ENCODE assay signal across 15 cellular contexts in genomic region chr2:45923701-45924100, GRCh38.
DNase-seq lines count a peak whose midpoint lies in the region; ATAC-seq and TF ChIP-seq lines count a peak whose summit lies in the region.
"Had no signal": no experiment of that assay in that cellular context is flagged by ENCODE, and none has a peak within 500 bp of the region (broad histone marks: within the 10 kb centered on the region; RNA-seq: fewer than 3 reads in every experiment).

No MANE protein-coding gene starts in this region.

- POLR2A ChIA-PET in Caco-2 (lab: Charles Lee): no interaction called here
- POLR2A ChIA-PET in activated CD4-positive, alpha-beta T cell treated with anti-CD3 and anti-CD28 coated beads, Interleukin-2, amount 10 ng/mL, durations not matched to agents 7 days and 5 days (lab: Charles Lee): no interaction called here

- H4K12ac ChIP-seq in trophoblast cell (ENCODE audit: low read depth, low read length): no peak overlapping the region

- H3K27ac ChIP-seq in trophoblast cell (ENCODE audit: low read depth, low read length): no peak overlapping the region
- no peak overlapping the region for H3K27ac ChIP-seq in psoas muscle
- H3K27ac ChIP-seq: HL-60 had no signal

- no peak overlapping the region for H3K14ac ChIP-seq in trophoblast cell (ENCODE audit: low read length)

- H3K9me3 Mint-ChIP-seq in Caco-2 (ENCODE audit: unreplicated experiment): no peaks in the 10 kb centered on the region
- no peaks in the 10 kb centered on the region for H3K9me3 Mint-ChIP-seq in dendritic cell treated with granulocyte-macrophage colony-stimulating factor and Interleukin-4, amounts not matched to agents 40 ng/mL and 50 ng/mL, for 4 days
- H3K9me3 Mint-ChIP-seq in activated CD4-positive, alpha-beta T cell treated with anti-CD3 and anti-CD28 coated beads, Interleukin-2, amount 10 ng/mL, durations not matched to agents 7 days and 5 days: no peaks in the 10 kb centered on the region
- H3K9me3 Mint-ChIP-seq: CD4-positive, alpha-beta memory T cell had no signal

- no peak for TF ChIP-seq CTCF in Caco-2 (IDR thresholded peaks at IDR 0.05; ENCODE audit: insufficient read depth in 1 of 2, low read depth in 1 of 2, low read length in 1 of 2, severe bottlenecking in 1 of 2, unreplicated experiment in 1 of 2)
- no peak for TF ChIP-seq CTCF in psoas muscle (IDR thresholded peaks at IDR 0.05)

- no peak for ATAC-seq in psoas muscle

- no peak overlapping the region for H2AK5ac ChIP-seq in trophoblast cell (ENCODE audit: low read length)

- no peaks in the 10 kb centered on the region for H3K79me2 ChIP-seq in trophoblast cell (ENCODE audit: control insufficient read depth, insufficient read depth, low read length, poor library complexity)

- H3K36me3 Mint-ChIP-seq in Caco-2 (ENCODE audit: insufficient read depth, unreplicated experiment): no peaks in the 10 kb centered on the region
- no peaks in the 10 kb centered on the region for H3K36me3 Mint-ChIP-seq in dendritic cell treated with granulocyte-macrophage colony-stimulating factor and Interleukin-4, amounts not matched to agents 40 ng/mL and 50 ng/mL, for 4 days (ENCODE audit: low read depth)
- no peaks in the 10 kb centered on the region for H3K36me3 Mint-ChIP-seq in activated CD4-positive, alpha-beta T cell treated with anti-CD3 and anti-CD28 coated beads, Interleukin-2, amount 10 ng/mL, durations not matched to agents 7 days and 5 days (ENCODE audit: low read depth)
- H3K36me3 Mint-ChIP-seq: CD4-positive, alpha-beta memory T cell had no signal

- H3K79me1 ChIP-seq in trophoblast cell (ENCODE audit: low read length): no peaks in the 10 kb centered on the region

- peaks cover 23% of the 10 kb centered on the region for H3K4me1 ChIP-seq in Caco-2
- H3K4me1 ChIP-seq in trophoblast cell (ENCODE audit: control insufficient read depth in 1 of 2, insufficient read depth in 2 of 2, low read length in 2 of 2): peaks cover 15 to 17% of the 10 kb centered on the region in 2 experiments
- H3K4me1 ChIP-seq in psoas muscle: peaks cover 6% of the 10 kb centered on the region

- no peak overlapping the region for H3K4me3 Mint-ChIP-seq in Caco-2 (ENCODE audit: unreplicated experiment)
- no peak overlapping the region for H3K4me3 Mint-ChIP-seq in dendritic cell treated with granulocyte-macrophage colony-stimulating factor and Interleukin-4, amounts not matched to agents 40 ng/mL and 50 ng/mL, for 4 days
- H3K4me3 Mint-ChIP-seq in activated CD4-positive, alpha-beta T cell treated with anti-CD3 and anti-CD28 coated beads, Interleukin-2, amount 10 ng/mL, durations not matched to agents 7 days and 5 days: no peak overlapping the region
- H3K4me3 Mint-ChIP-seq: CD4-positive, alpha-beta memory T cell had no signal

- no peak overlapping the region for H3K4ac ChIP-seq in trophoblast cell (ENCODE audit: low read depth, low read length)

- H3K9me3 ChIP-seq in Caco-2: no peaks in the 10 kb centered on the region
- H3K9me3 ChIP-seq in trophoblast cell (ENCODE audit: insufficient read depth, low read depth, low read length): no peaks in the 10 kb centered on the region
- no peaks in the 10 kb centered on the region for H3K9me3 ChIP-seq in psoas muscle

- no peak overlapping the region for H3K18ac ChIP-seq in trophoblast cell (ENCODE audit: low read length)

- H3K36me3 ChIP-seq in Caco-2 (ENCODE audit: control insufficient read depth, insufficient read depth, low read length) (no peaks in the 10 kb centered on the region), trophoblast cell (ENCODE audit: control insufficient read depth in 1 of 2, insufficient read depth in 2 of 2, low read length in 2 of 2) (no peaks in the 10 kb centered on the region), psoas muscle (ENCODE audit: insufficient read depth in 1 of 2, low read depth in 1 of 2) (no peaks in the 10 kb centered on the region)

- H3K4me2 ChIP-seq in trophoblast cell (ENCODE audit: low read length): no peak overlapping the region

- BruUV-seq in Caco-2 (replicated peaks; lab: Mats Ljungman, UMichigan): no TSS peak

- H3K4me1 Mint-ChIP-seq in Caco-2 (ENCODE audit: low read depth, unreplicated experiment): peaks cover 19% of the 10 kb centered on the region
- H3K4me1 Mint-ChIP-seq in dendritic cell treated with granulocyte-macrophage colony-stimulating factor and Interleukin-4, amounts not matched to agents 40 ng/mL and 50 ng/mL, for 4 days (ENCODE audit: low read depth): peaks cover 24% of the 10 kb centered on the region
- H3K4me1 Mint-ChIP-seq in activated CD4-positive, alpha-beta T cell treated with anti-CD3 and anti-CD28 coated beads, Interleukin-2, amount 10 ng/mL, durations not matched to agents 7 days and 5 days: peaks cover 12% of the 10 kb centered on the region

- intact Hi-C loops in Caco-2 (cut with micrococcal nuclease; ENCODE audit: unreplicated experiment) (no loop called here), psoas muscle (cut with DNase I) (no loop called here)
- intact Hi-C loops in dendritic cell treated with granulocyte-macrophage colony-stimulating factor and Interleukin-4, amounts not matched to agents 40 ng/mL and 50 ng/mL, for 4 days (cut with micrococcal nuclease): no loop called here

- no peak overlapping the region for H2BK12ac ChIP-seq in trophoblast cell (ENCODE audit: low read length)

- H3K27ac Mint-ChIP-seq in Caco-2 (ENCODE audit: unreplicated experiment): peak overlapping the region; percentile 10
- H3K27ac Mint-ChIP-seq in dendritic cell treated with granulocyte-macrophage colony-stimulating factor and Interleukin-4, amounts not matched to agents 40 ng/mL and 50 ng/mL, for 4 days: peak overlapping the region; percentile 13
- no peak overlapping the region for H3K27ac Mint-ChIP-seq in activated CD4-positive, alpha-beta T cell treated with anti-CD3 and anti-CD28 coated beads, Interleukin-2, amount 10 ng/mL, durations not matched to agents 7 days and 5 days
- H3K27ac Mint-ChIP-seq: CD4-positive, alpha-beta memory T cell had no signal

- H2BK120ac ChIP-seq in trophoblast cell (ENCODE audit: insufficient read depth, low read length, poor library complexity): no peak overlapping the region

- no peaks in the 10 kb centered on the region for H3K27me3 ChIP-seq in Caco-2 (replicated peaks; ENCODE audit: control insufficient read depth, insufficient read depth, low read length)
- no peaks in the 10 kb centered on the region for H3K27me3 ChIP-seq in trophoblast cell (ENCODE audit: insufficient read depth, low read length)
- H3K27me3 ChIP-seq in psoas muscle (ENCODE audit: insufficient read depth in 3 of 3, low read length in 2 of 3): no peaks in the 10 kb centered on the region

- no peak overlapping the region for H3K9ac ChIP-seq in trophoblast cell (ENCODE audit: low read length)

- H4K8ac ChIP-seq in trophoblast cell (ENCODE audit: low read depth, low read length): no peak overlapping the region

- H3K4me3 ChIP-seq in Caco-2 (ENCODE audit: low read depth, low read length) (no peak overlapping the region), trophoblast cell (ENCODE audit: low read depth, low read length) (no peak overlapping the region), psoas muscle (no peak overlapping the region)

- WGBS in trophoblast cell (ENCODE audit: extremely low coverage, insufficient coverage, insufficient read length): no CpG with 5 or more reads among the region's 3 CpGs
- 95 to 97% (median 96%) methylated on average over 3 of the region's 3 CpGs for WGBS in psoas muscle, 3 donors

- H3K23ac ChIP-seq in trophoblast cell (ENCODE audit: low read length): no peak overlapping the region

- H3K27me3 Mint-ChIP-seq in Caco-2 (ENCODE audit: insufficient read depth, unreplicated experiment): no peaks in the 10 kb centered on the region
- no peaks in the 10 kb centered on the region for H3K27me3 Mint-ChIP-seq in dendritic cell treated with granulocyte-macrophage colony-stimulating factor and Interleukin-4, amounts not matched to agents 40 ng/mL and 50 ng/mL, for 4 days
- no peaks in the 10 kb centered on the region for H3K27me3 Mint-ChIP-seq in activated CD4-positive, alpha-beta T cell treated with anti-CD3 and anti-CD28 coated beads, Interleukin-2, amount 10 ng/mL, durations not matched to agents 7 days and 5 days
- H3K27me3 Mint-ChIP-seq: CD4-positive, alpha-beta memory T cell had no signal

- H2AFZ ChIP-seq in trophoblast cell (ENCODE audit: insufficient read depth, low read length, poor library complexity): no peak overlapping the region

- DNase-seq in Caco-2: peak in 1 of 2 experiments; percentile 19
- DNase-seq in M059J (ENCODE audit: low read depth): peak; percentile 54
- DNase-seq in trophoblast cell: peak; percentile 19 to 61
- DNase-seq in psoas muscle: no peak
- DNase-seq in amniotic stem cell (lab: John Stamatoyannopoulos, UW): no peak
- DNase-seq in activated CD4-positive, alpha-beta T cell treated with anti-CD3 and anti-CD28 coated beads, Interleukin-2, amount 10 ng/mL, durations not matched to agents 7 days and 5 days: no peak
- no peak for DNase-seq in activated gamma-delta T cell treated with Interleukin-2 at 50 U/mL for 16 hours
- DNase-seq: AML-193; CD4-positive, alpha-beta memory T cell; NCI-H187 treated with DMSO at 0.1 percent for 48 hours; NCI-H446; NCI-H748 treated with DMSO at 0.1 percent for 48 hours; SHP77 had no signal

- CTCF ChIA-PET in Caco-2 (lab: Charles Lee): no interaction called here
- CTCF ChIA-PET in activated CD4-positive, alpha-beta T cell treated with anti-CD3 and anti-CD28 coated beads, Interleukin-2, amount 10 ng/mL, durations not matched to agents 7 days and 5 days (lab: Charles Lee): no interaction called here

- H4K91ac ChIP-seq in trophoblast cell (ENCODE audit: low read depth, low read length): no peak overlapping the region

- H2BK5ac ChIP-seq in trophoblast cell (ENCODE audit: low read depth, low read length, poor library complexity): no peak overlapping the region

Comparison
In these comparisons a context has a peak if more than half of its experiments do, and no peak if none do; other contexts are left out.
1. DNase-seq: peak in M059J (single experiment) and trophoblast cell (2 of 2); none in psoas muscle (0 of 2), amniotic stem cell (single experiment), activated CD4-positive, alpha-beta T cell treated with anti-CD3 and anti-CD28 coated beads, Interleukin-2, amount 10 ng/mL, durations not matched to agents 7 days and 5 days (single experiment) and activated gamma-delta T cell treated with Interleukin-2 at 50 U/mL for 16 hours (single experiment).